ENCODE assay signal across 21 cellular contexts in the genomic region with DNA sequence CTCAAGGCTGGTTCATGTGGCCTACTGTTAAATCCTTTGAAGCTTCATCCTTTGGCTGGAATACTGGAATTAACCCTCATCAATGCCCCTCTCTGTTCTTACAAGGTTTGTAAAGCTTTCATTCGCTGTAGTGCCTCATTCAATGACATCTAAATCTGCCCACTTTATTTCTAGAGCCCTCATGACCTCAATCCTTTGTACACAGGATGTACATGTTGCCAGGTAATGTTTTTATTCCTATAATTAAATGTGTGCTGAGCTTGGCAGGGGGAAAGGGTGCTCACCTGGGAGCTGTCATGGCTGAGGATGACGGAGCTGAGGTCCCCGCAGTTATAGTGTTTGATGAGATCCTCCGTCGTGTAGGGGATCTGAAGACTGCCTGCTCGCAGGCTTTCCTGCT. TPM values are rescaled to one million over a fixed set of nuclear protein-coding genes. Genes with fewer than 3 reads are reported as not detected.
DNase-seq lines count a peak whose midpoint lies in the region.
"Had no signal": no experiment of that assay in that cellular context is flagged by ENCODE, and none has a peak within 500 bp of the region (broad histone marks: within the 10 kb centered on the region; RNA-seq: fewer than 3 reads in every experiment).

No MANE protein-coding gene starts in this region.

- H3K27me3 Mint-ChIP-seq in CD4-positive, alpha-beta memory T cell: no peaks in the 10 kb centered on the region
- H3K27me3 Mint-ChIP-seq in activated CD4-positive, alpha-beta memory T cell treated with anti-CD3 and anti-CD28 coated beads, Interleukin-2, amount 10 ng/mL, durations not matched to agents 7 days and 5 days: no peaks in the 10 kb centered on the region
- H3K27me3 Mint-ChIP-seq: naive B cell had no signal

- peak overlapping the region; percentile 26 to 87 (median 80) for H3K4me3 Mint-ChIP-seq in CD4-positive, alpha-beta memory T cell
- no peak overlapping the region for H3K4me3 Mint-ChIP-seq in activated CD4-positive, alpha-beta memory T cell treated with anti-CD3 and anti-CD28 coated beads, Interleukin-2, amount 10 ng/mL, durations not matched to agents 7 days and 5 days
- H3K4me3 Mint-ChIP-seq: naive B cell had no signal

- no peak overlapping the region for H3K4me3 ChIP-seq in CD4-positive, alpha-beta memory T cell (ENCODE audit: low read length in 2 of 2)
- no peak overlapping the region for H3K4me3 ChIP-seq in effector memory CD4-positive, alpha-beta T cell (ENCODE audit: insufficient read depth, low read depth, low read length, poor library complexity, severe bottlenecking)
- H3K4me3 ChIP-seq: colonic mucosa, esophagus squamous epithelium, gastrocnemius medialis, left ventricle myocardium inferior, SJSA1, skin epidermis had no signal

- H3K36me3 ChIP-seq in CD4-positive, alpha-beta memory T cell (ENCODE audit: insufficient read depth, low read length): peaks cover 17% of the 10 kb centered on the region
- H3K36me3 ChIP-seq in effector memory CD4-positive, alpha-beta T cell (ENCODE audit: control insufficient read depth, insufficient read depth, low read length): peaks cover 18% of the 10 kb centered on the region
- H3K36me3 ChIP-seq: colonic mucosa, esophagus squamous epithelium, gastrocnemius medialis, left ventricle myocardium inferior, SJSA1, WERI-Rb-1 had no signal

- DNase-seq in activated CD8-positive, alpha-beta memory T cell treated with anti-CD3 and anti-CD28 coated beads, Interleukin-2, amount 50 U/mL, for 48 hours: peak; percentile 44
- DNase-seq in activated CD8-positive, alpha-beta memory T cell treated with anti-CD3 and anti-CD28 coated beads for 24 hours: no peak
- DNase-seq in CD4-positive, alpha-beta memory T cell: peak in 4 of 5 donors; percentile 46 to 56 (median 49)
- DNase-seq in activated CD4-positive, alpha-beta memory T cell treated with anti-CD3 and anti-CD28 coated beads, Interleukin-2, amount 10 ng/mL, durations not matched to agents 7 days and 5 days: no peak
- DNase-seq in effector memory CD4-positive, alpha-beta T cell: no peak
- DNase-seq in SHP77 (lab: John Stamatoyannopoulos, UW) (no peak), HPDE6-E6E7 (ENCODE audit: extremely low spot score) (no peak)
- DNase-seq in stimulated activated CD4-positive, alpha-beta T cell treated with anti-CD3 and anti-CD28 coated beads, Interleukin-2, amount 100 ng/mL, for 24 hours: no peak
- DNase-seq: amniotic stem cell, colonic mucosa, esophagus squamous epithelium, gastrocnemius medialis, hippocampal formation, left ventricle myocardium inferior, naive B cell, NCI-H510A, WERI-Rb-1 had no signal

- intact Hi-C loops in CD4-positive, alpha-beta memory T cell (cut with micrococcal nuclease): no loop called here

- peaks cover under 1 to 7% (median 2%) of the 10 kb centered on the region in 8 donors for H3K9me3 Mint-ChIP-seq in CD4-positive, alpha-beta memory T cell
- peaks cover 9% of the 10 kb centered on the region for H3K9me3 Mint-ChIP-seq in activated CD4-positive, alpha-beta memory T cell treated with anti-CD3 and anti-CD28 coated beads, Interleukin-2, amount 10 ng/mL, durations not matched to agents 7 days and 5 days

- H3K4me1 ChIP-seq in CD4-positive, alpha-beta memory T cell (ENCODE audit: insufficient read depth, low read length): peaks cover 95% of the 10 kb centered on the region
- H3K4me1 ChIP-seq in effector memory CD4-positive, alpha-beta T cell (ENCODE audit: control insufficient read depth, insufficient read depth, low read length, poor library complexity, severe bottlenecking): peaks cover 84% of the 10 kb centered on the region
- H3K4me1 ChIP-seq: gastrocnemius medialis, left ventricle myocardium inferior had no signal

- no peaks in the 10 kb centered on the region for H3K27me3 ChIP-seq in CD4-positive, alpha-beta memory T cell (ENCODE audit: insufficient read depth, low read length)
- H3K27me3 ChIP-seq in effector memory CD4-positive, alpha-beta T cell (replicated peaks; ENCODE audit: control insufficient read depth, insufficient read depth, low read length, poor library complexity, severe bottlenecking): no peaks in the 10 kb centered on the region
- H3K27me3 ChIP-seq: colonic mucosa, esophagus squamous epithelium, gastrocnemius medialis, SJSA1 had no signal

- peaks cover 45 to 55% of the 10 kb centered on the region in 2 donors for H3K36me3 Mint-ChIP-seq in CD4-positive, alpha-beta memory T cell
- peaks cover 63% of the 10 kb centered on the region for H3K36me3 Mint-ChIP-seq in activated CD4-positive, alpha-beta memory T cell treated with anti-CD3 and anti-CD28 coated beads, Interleukin-2, amount 10 ng/mL, durations not matched to agents 7 days and 5 days (ENCODE audit: low read depth)

- POLR2A ChIA-PET in CD4-positive, alpha-beta memory T cell (lab: Charles Lee; ENCODE audit: partially characterized antibody): interaction anchor here (0.6 to 11.4 kb wide), 19 partner anchors 9 to 344 kb away, joined by 3 to 121 read pairs (median 7); partner anchors contain the start of genes TMSB10 and TRABD2A
- POLR2A ChIA-PET in activated CD4-positive, alpha-beta memory T cell treated with anti-CD3 and anti-CD28 coated beads, Interleukin-2, amount 10 ng/mL, durations not matched to agents 7 days and 5 days (lab: Charles Lee): interaction anchor here (0.7 to 2.4 kb wide), 7 partner anchors 8 to 189 kb away, joined by 3 to 11 read pairs (median 4); no protein-coding TSS in a partner anchor

- H3K4me1 Mint-ChIP-seq in CD4-positive, alpha-beta memory T cell: peaks cover 82 to 93% (median 88%) of the 10 kb centered on the region in 4 donors
- peaks cover 65% of the 10 kb centered on the region for H3K4me1 Mint-ChIP-seq in activated CD4-positive, alpha-beta memory T cell treated with anti-CD3 and anti-CD28 coated beads, Interleukin-2, amount 10 ng/mL, durations not matched to agents 7 days and 5 days

- peak overlapping the region; percentile 92 to 98 (median 96) for H3K27ac Mint-ChIP-seq in CD4-positive, alpha-beta memory T cell
- peak overlapping the region; percentile 1 for H3K27ac Mint-ChIP-seq in activated CD4-positive, alpha-beta memory T cell treated with anti-CD3 and anti-CD28 coated beads, Interleukin-2, amount 10 ng/mL, durations not matched to agents 7 days and 5 days
- H3K27ac Mint-ChIP-seq: activated T-helper 2 cell treated with anti-CD3 and anti-CD28 coated beads, Interferon-gamma antibody, Interleukin-2, Interleukin-4, amounts not matched to agents 10 μg/mL and 5 μg/mL and 100 μg/mL, durations not matched to agents 14 hours and 24 hours and 36 hours had no signal

- H3K9me3 ChIP-seq in CD4-positive, alpha-beta memory T cell (ENCODE audit: control insufficient read depth in 1 of 2, low read length in 2 of 2): no peaks in the 10 kb centered on the region
- H3K9me3 ChIP-seq in effector memory CD4-positive, alpha-beta T cell (ENCODE audit: control insufficient read depth, low read length): no peaks in the 10 kb centered on the region
- H3K9me3 ChIP-seq: colonic mucosa, esophagus squamous epithelium, gastrocnemius medialis, SJSA1 had no signal

- peak overlapping the region; percentile 61 for H3K27ac ChIP-seq in CD4-positive, alpha-beta memory T cell (ENCODE audit: low read depth, low read length)
- H3K27ac ChIP-seq in effector memory CD4-positive, alpha-beta T cell (ENCODE audit: insufficient read depth, low read length, poor library complexity, severe bottlenecking): peak overlapping the region; percentile 44
- H3K27ac ChIP-seq: C4-2B, colonic mucosa, esophagus squamous epithelium, gastrocnemius medialis, left ventricle myocardium inferior, SJSA1, WERI-Rb-1 had no signal

- CTCF ChIA-PET in CD4-positive, alpha-beta memory T cell (lab: Charles Lee; ENCODE audit: partially characterized antibody): interaction anchor here (1.0 to 2.9 kb wide), 13 partner anchors 8 to 344 kb away, joined by 3 to 26 read pairs (median 5); partner anchors contain the start of gene TRABD2A
- CTCF ChIA-PET in activated CD4-positive, alpha-beta memory T cell treated with anti-CD3 and anti-CD28 coated beads, Interleukin-2, amount 10 ng/mL, durations not matched to agents 7 days and 5 days (lab: Charles Lee): interaction anchor here (0.7 to 1.5 kb wide), 3 partner anchors 9 to 72 kb away, joined by 3 to 4 read pairs (median 3); no protein-coding TSS in a partner anchor

RNA-seq across cellular contexts. Expression of gene TRABD2A, which starts 39.3 kb away (rescaled TPM):
- total RNA-seq in CD4-positive, alpha-beta memory T cell: 10 to 100 TPM; 83.3 to 90.7 TPM
- 10 to 100 TPM; 67.1 to 81.2 TPM for polyA plus RNA-seq in CD4-positive, alpha-beta memory T cell
- total RNA-seq in activated CD4-positive, alpha-beta memory T cell treated with anti-CD3 and anti-CD28 coated beads, Interleukin-2, amount 10 ng/mL, durations not matched to agents 7 days and 5 days: 10 to 100 TPM; 35.9 to 38.3 TPM

Comparison
In these comparisons a context has a peak if more than half of its experiments do, and no peak if none do; other contexts are left out.
1. DNase-seq: peak in activated CD8-positive, alpha-beta memory T cell treated with anti-CD3 and anti-CD28 coated beads, Interleukin-2, amount 50 U/mL, for 48 hours (single experiment) and CD4-positive, alpha-beta memory T cell (4 of 5); none in activated CD8-positive, alpha-beta memory T cell treated with anti-CD3 and anti-CD28 coated beads for 24 hours (single experiment), activated CD4-positive, alpha-beta memory T cell treated with anti-CD3 and anti-CD28 coated beads, Interleukin-2, amount 10 ng/mL, durations not matched to agents 7 days and 5 days (single experiment), effector memory CD4-positive, alpha-beta T cell (0 of 3), SHP77 (0 of 2), HPDE6-E6E7 (single experiment) and stimulated activated CD4-positive, alpha-beta T cell treated with anti-CD3 and anti-CD28 coated beads, Interleukin-2, amount 100 ng/mL, for 24 hours (0 of 2).